Comparison of ENCODE assay signal across 27 cellular contexts in the genomic region with DNA sequence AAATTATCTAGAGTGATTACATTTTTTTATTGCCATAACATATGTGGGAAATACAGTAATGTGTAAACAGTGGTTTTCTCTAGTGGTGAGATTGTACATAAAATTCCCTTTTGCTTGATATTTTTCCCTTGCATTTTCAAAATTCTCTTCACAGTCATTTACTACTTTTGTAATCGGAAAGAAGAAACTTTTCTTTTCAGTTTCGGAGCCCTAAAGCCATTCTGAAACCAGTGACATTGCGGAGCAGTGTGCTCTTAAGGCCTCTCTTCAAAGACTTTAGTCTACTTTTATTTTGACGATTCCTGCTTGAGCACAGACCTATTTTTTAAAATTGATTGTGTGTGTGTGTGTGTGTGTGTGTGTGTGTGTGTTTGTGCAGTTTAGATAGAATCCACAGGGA.
"Had no signal": no experiment of that assay in that cellular context is flagged by ENCODE, and none has a peak within 500 bp of the region (broad histone marks: within the 10 kb centered on the region; RNA-seq: fewer than 3 reads in every experiment).

No MANE protein-coding gene starts in this region.

- H3K9me3 ChIP-seq: gastrocnemius medialis, mucosa of descending colon, suprapubic skin, transverse colon, upper lobe of right lung, uterus had no signal

- H3K9ac ChIP-seq: neural progenitor cell, parathyroid adenoma had no signal

- ATAC-seq: effector memory CD8-positive, alpha-beta T cell; gastrocnemius medialis; left lobe of liver; mucosa of descending colon; natural killer cell treated with Interleukin-12 subunit alpha and Interleukin-12 subunit beta and Interleukin-15 and Interleukin-18, amount 100 ng/mL, for 72 hours; sciatic nerve; stimulated activated naive CD8-positive, alpha-beta T cell treated with anti-CD3 and anti-CD28 coated beads, Interleukin-15, amount 100 ng/mL, for 72 hours; upper lobe of right lung had no signal

- H3K27ac ChIP-seq: gastrocnemius medialis, neural progenitor cell, parathyroid adenoma, suprapubic skin, transverse colon, upper lobe of right lung, uterus had no signal

- H2AFZ ChIP-seq: neural progenitor cell, parathyroid adenoma had no signal

- H3K36me3 ChIP-seq: gastrocnemius medialis, neural progenitor cell, suprapubic skin, transverse colon, upper lobe of right lung, uterus had no signal

- H3K27me3 ChIP-seq: gastrocnemius medialis, neural progenitor cell, suprapubic skin, transverse colon, upper lobe of right lung, uterus had no signal

- FAIRE-seq: endometrium, kidney had no signal

- H3K4me1 ChIP-seq: gastrocnemius medialis, parathyroid adenoma, upper lobe of right lung, uterus had no signal

- H3K4me3 ChIP-seq: gastrocnemius medialis, lung, mucosa of descending colon, neural progenitor cell, smooth muscle cell, suprapubic skin, transverse colon, upper lobe of right lung, uterus had no signal

- H3K4me2 ChIP-seq: neural progenitor cell, smooth muscle cell had no signal

- DNase-seq: cortex of kidney; effector memory CD8-positive, alpha-beta T cell; foreskin fibroblast; gastrocnemius medialis; head of caudate nucleus; kidney; mesenchymal stem cell; mucosa of descending colon; naive B cell; stimulated activated CD4-positive, alpha-beta T cell treated with anti-CD3 and anti-CD28 coated beads, Interleukin-12 subunit alpha, Interleukin-12 subunit beta, amount 100 ng/mL, for 4 hours; stimulated activated CD4-positive, alpha-beta T cell treated with anti-CD3 and anti-CD28 coated beads, Interleukin-1b, Interleukin-23, amount 100 ng/mL, for 48 hours; stimulated activated CD4-positive, alpha-beta T cell treated with anti-CD3 and anti-CD28 coated beads, Interleukin-4, amount 100 ng/mL, for 1 hour; stimulated activated CD8-positive, alpha-beta memory T cell treated with anti-CD3 and anti-CD28 coated beads, Interleukin-4, amount 100 ng/mL, for 48 hours; stimulated activated naive CD4-positive, alpha-beta T cell; stimulated activated naive CD8-positive, alpha-beta T cell treated with anti-CD3 and anti-CD28 coated beads, Interleukin-15, amount 100 ng/mL, for 72 hours; transverse colon; upper lobe of right lung; uterus had no signal

- H3K79me2 ChIP-seq: parathyroid adenoma had no signal
